ENCODE assay signal across 2 cellular contexts in the genomic region with DNA sequence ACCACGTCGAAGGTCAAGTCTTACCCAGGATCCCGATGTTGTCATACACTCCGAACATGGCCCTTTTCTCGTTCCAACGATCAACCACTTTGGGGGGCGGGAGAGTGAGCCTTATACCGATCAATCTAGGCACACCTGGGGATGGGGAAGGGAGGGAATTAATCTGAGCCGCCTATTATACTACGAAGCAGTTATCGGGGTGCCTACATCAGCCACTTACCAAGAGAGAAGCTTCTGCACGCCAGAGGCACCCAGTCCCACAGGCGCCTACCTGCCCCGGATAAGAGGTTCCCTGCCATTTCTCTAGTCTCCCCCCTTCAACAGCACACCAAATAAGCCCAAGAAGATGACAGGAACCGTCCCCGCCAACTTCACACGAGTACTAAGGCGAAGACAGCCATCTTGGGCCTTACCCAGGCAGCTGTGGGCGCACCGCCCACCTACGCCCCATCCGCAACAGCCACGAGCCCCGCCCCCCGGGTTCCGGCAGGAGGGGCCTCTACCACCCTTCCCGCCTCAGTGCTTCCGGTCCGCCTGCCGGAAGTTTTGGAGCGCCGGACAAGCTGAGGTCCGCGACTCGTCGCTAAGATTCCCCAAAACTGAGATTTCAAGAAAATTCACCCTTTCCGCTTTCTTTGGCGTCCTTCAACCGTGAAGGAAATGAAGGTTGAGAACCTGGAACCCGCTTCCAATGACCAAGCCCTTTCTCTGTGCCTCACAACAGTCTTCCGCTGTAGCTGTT.
TF ChIP-seq lines count a peak whose summit lies in the region.

A gene (minus strand): TSS at position 425 of the 742 bp plus-strand sequence. CDS start 126 bp downstream, at position 299.

TF ChIP-seq in IMR-90, 13 proteins besides CTCF, POLR2A, EP300 and RAD21:
- TF ChIP-seq MXI1 (IDR thresholded peaks at IDR 0.05; ENCODE audit: borderline replicate concordance, low read depth, low read length) (peak; percentile 49; the same call in 1 of the 2 replicates), CHD1 (IDR thresholded peaks at IDR 0.05; ENCODE audit: low read depth, low read length) (peak; percentile 88; the same call in 1 of the 2 replicates), MAZ (IDR thresholded peaks at IDR 0.05; ENCODE audit: borderline replicate concordance, low read depth, low read length) (peak; percentile 78; the same call in 1 of the 2 replicates), RFX5 (IDR thresholded peaks at IDR 0.05; ENCODE audit: low read depth, low read length) (no peak)

TF ChIP-seq in endothelial cell of umbilical vein, 7 proteins besides CTCF, POLR2A, EP300 and RAD21:
- TF ChIP-seq GATA2 (IDR thresholded peaks at IDR 0.05; ENCODE audit: insufficient read depth, insufficient read length, low read depth, low read length) (no peak), EZH2 (IDR thresholded peaks at IDR 0.05; ENCODE audit: borderline replicate concordance, low read depth, low read length, severe bottlenecking) (no peak), MYC (IDR thresholded peaks at IDR 0.05; ENCODE audit: low read depth, low read length) (no peak), JUN (IDR thresholded peaks at IDR 0.05; ENCODE audit: borderline replicate concordance, insufficient read depth, insufficient read length, low read depth) (no peak), FOS (IDR thresholded peaks at IDR 0.05; ENCODE audit: borderline replicate concordance, insufficient read depth, low read length) (no peak), POLR2AphosphoS5 (IDR thresholded peaks at IDR 0.05; ENCODE audit: insufficient read depth, low read depth, low read length) (peak; percentile 98)
- TF ChIP-seq, protein P1, sequence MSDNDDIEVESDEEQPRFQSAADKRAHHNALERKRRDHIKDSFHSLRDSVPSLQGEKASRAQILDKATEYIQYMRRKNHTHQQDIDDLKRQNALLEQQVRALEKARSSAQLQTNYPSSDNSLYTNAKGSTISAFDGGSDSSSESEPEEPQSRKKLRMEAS (IDR thresholded peaks at IDR 0.05; ENCODE audit: insufficient read depth, insufficient read length): peak; percentile 52
